In genomic region chr2:229090231-229090630, GRCh38 we compare ENCODE assay signal across 16 cellular contexts.
DNase-seq lines count a peak whose midpoint lies in the region; ATAC-seq and TF ChIP-seq lines count a peak whose summit lies in the region.
"Had no signal": no experiment of that assay in that cellular context is flagged by ENCODE, and none has a peak within 500 bp of the region (broad histone marks: within the 10 kb centered on the region; RNA-seq: fewer than 3 reads in every experiment).

No MANE protein-coding gene starts in this region.

- H3K4me3 ChIP-seq in Panc1 (ENCODE audit: low read depth in 2 of 2, low read length in 2 of 2) (no peak overlapping the region), fibroblast of lung (replicated peaks in 1 of 4; ENCODE audit: control extremely low read depth in 1 of 4, insufficient read depth in 1 of 4, low read depth in 3 of 4, low read length in 4 of 4) (no peak overlapping the region), transverse colon (no peak overlapping the region), stomach (no peak overlapping the region)
- H3K4me3 ChIP-seq: sigmoid colon, testis had no signal

- DNase-seq in NCI-H748 (lab: John Stamatoyannopoulos, UW; ENCODE audit: unreplicated experiment) (peak; percentile 17), NCI-H748 treated with DMSO at 0.1 percent for 48 hours (lab: John Stamatoyannopoulos, UW) (no peak), Panc1 (ENCODE audit: low read depth, low spot score) (peak; percentile 10), fibroblast of lung (ENCODE audit: low read depth in 2 of 2) (peak; percentile 9 to 24), transverse colon (peak; percentile 14), NCI-H1105 treated with DMSO at 0.1 percent for 48 hours (lab: John Stamatoyannopoulos, UW) (no peak), iPS-NIHi7 (ENCODE audit: extremely low spot score) (no peak), stomach (no peak)
- DNase-seq: activated CD8-positive, alpha-beta T cell treated with anti-CD3 and anti-CD28 coated beads for 36 hours; CD4-positive, CD25-positive, alpha-beta regulatory T cell; GDM1; NCI-H1436; sigmoid colon; stimulated activated CD4-positive, alpha-beta T cell treated with anti-CD3 and anti-CD28 coated beads, Interleukin-2, amount 100 ng/mL, for 48 hours; SW 1271; testis had no signal

- no peaks in the 10 kb centered on the region for H3K79me2 ChIP-seq in fibroblast of lung (ENCODE audit: control insufficient read depth, insufficient read depth, low read length)

- CTCF ChIA-PET in Panc1 (lab: Charles Lee): no interaction called here

- POLR2A ChIA-PET in Panc1 (lab: Charles Lee): no interaction called here

- TF ChIP-seq POLR2A in transverse colon (IDR thresholded peaks at IDR 0.05): no peak
- TF ChIP-seq POLR2A in stomach (IDR thresholded peaks at IDR 0.05): no peak

- ATAC-seq in Panc1: no peak
- ATAC-seq: activated CD8-positive, alpha-beta T cell treated with anti-CD3 and anti-CD28 coated beads for 36 hours had no signal

- H3K9ac ChIP-seq in fibroblast of lung (ENCODE audit: insufficient read depth, low read length): no peak overlapping the region

- TF ChIP-seq CTCF in Panc1 (IDR thresholded peaks at IDR 0.05) (no peak), fibroblast of lung (conservative IDR thresholded peaks at IDR 0.05 in 1 of 2, IDR thresholded peaks at IDR 0.05 in 1 of 2; ENCODE audit: low read depth in 1 of 2, low read length in 2 of 2) (no peak), transverse colon (IDR thresholded peaks at IDR 0.05) (no peak), stomach (IDR thresholded peaks at IDR 0.05) (no peak)

- no peak for TF ChIP-seq EP300 in transverse colon (IDR thresholded peaks at IDR 0.05; ENCODE audit: low read depth)
- TF ChIP-seq EP300 in stomach (IDR thresholded peaks at IDR 0.05): no peak

- H3K9me3 ChIP-seq in Panc1 (ENCODE audit: control insufficient read depth, insufficient read depth, low read depth, low read length) (no peaks in the 10 kb centered on the region), fibroblast of lung (ENCODE audit: control insufficient read depth, insufficient read depth, low read depth, low read length) (no peaks in the 10 kb centered on the region), transverse colon (no peaks in the 10 kb centered on the region), stomach (no peaks in the 10 kb centered on the region)
- H3K9me3 ChIP-seq: sigmoid colon, testis had no signal

- H3K4me1 ChIP-seq in Panc1 (ENCODE audit: control insufficient read depth, insufficient read depth, low read length): no peaks in the 10 kb centered on the region
- H3K4me1 ChIP-seq in fibroblast of lung (ENCODE audit: control insufficient read depth, extremely low read depth, insufficient read depth, low read length): no peaks in the 10 kb centered on the region
- H3K4me1 ChIP-seq in transverse colon: peaks cover 0 to 29% (median 14%) of the 10 kb centered on the region in 4 donors
- peaks cover 0 to 15% (median 0%) of the 10 kb centered on the region in 4 donors for H3K4me1 ChIP-seq in stomach

- in situ Hi-C loops in Panc1 (cut with HindIII; ENCODE audit: low pct_unique_long_range_greater_than_20kb, low sequenced_read_pairs): no loop called here
- in situ Hi-C loops in transverse colon (cut with MboI; ENCODE audit: low pct_ligation_motif_present in 1 of 4, low pct_unique_long_range_greater_than_20kb in 1 of 4, low sequenced_read_pairs in 3 of 4): no loop called here

- no TSS peak for BruUV-seq in Panc1 (replicated peaks; lab: Mats Ljungman, UMichigan)

- no peak overlapping the region for H2AFZ ChIP-seq in fibroblast of lung (ENCODE audit: low read length)

- H3K36me3 ChIP-seq in Panc1 (ENCODE audit: control insufficient read depth, insufficient read depth, low read length) (no peaks in the 10 kb centered on the region), fibroblast of lung (ENCODE audit: control insufficient read depth, insufficient read depth, low read length) (no peaks in the 10 kb centered on the region), transverse colon (no peaks in the 10 kb centered on the region), stomach (no peaks in the 10 kb centered on the region)
- H3K36me3 ChIP-seq: sigmoid colon had no signal

- H3K27ac ChIP-seq in Panc1 (ENCODE audit: low read length) (no peak overlapping the region), fibroblast of lung (ENCODE audit: insufficient read depth, low read length) (peak overlapping the region; percentile 9), transverse colon (peak overlapping the region in 2 of 4 donors; percentile 24 to 39), stomach (no peak overlapping the region)
- H3K27ac ChIP-seq: sigmoid colon, testis had no signal

- no peaks in the 10 kb centered on the region for H4K20me1 ChIP-seq in fibroblast of lung (ENCODE audit: control insufficient read depth, extremely low read depth, insufficient read depth, low read length)

- intact Hi-C loops in Panc1 (cut with micrococcal nuclease; ENCODE audit: unreplicated experiment) (no loop called here), transverse colon (cut with DNase I; ENCODE audit: low total_unique reads) (no loop called here), stomach (cut with DNase I; ENCODE audit: low total_unique reads) (no loop called here)

- 81 to 84% methylated on average over 2 of the region's 2 CpGs for WGBS in transverse colon (ENCODE audit: low coverage in 1 of 2), 2 donors
- 78 to 88% (median 84%) methylated on average over 2 of the region's 2 CpGs for WGBS in stomach, 5 donors

- H3K4me2 ChIP-seq in fibroblast of lung (ENCODE audit: extremely low read depth, insufficient read depth, low read length): no peak overlapping the region

- no peaks in the 10 kb centered on the region for H3K27me3 ChIP-seq in Panc1 (ENCODE audit: control insufficient read depth, insufficient read depth, low read length)
- H3K27me3 ChIP-seq in fibroblast of lung (ENCODE audit: control insufficient read depth, insufficient read depth, low read length): no peaks in the 10 kb centered on the region
- H3K27me3 ChIP-seq in transverse colon: no peaks in the 10 kb centered on the region
- no peaks in the 10 kb centered on the region for H3K27me3 ChIP-seq in stomach
- H3K27me3 ChIP-seq: sigmoid colon, testis had no signal

Comparison
In these comparisons a context has a peak if more than half of its experiments do, and no peak if none do; other contexts are left out.
1. DNase-seq: peak in NCI-H748 (single experiment), Panc1 (single experiment), fibroblast of lung (2 of 2) and transverse colon (single experiment); none in NCI-H748 treated with DMSO at 0.1 percent for 48 hours (single experiment), NCI-H1105 treated with DMSO at 0.1 percent for 48 hours (single experiment), iPS-NIHi7 (single experiment) and stomach (single experiment).